In genomic region chr5:141715340-141715905, GRCh38 we compare ENCODE assay signal across 31 cellular contexts. TPM values are rescaled to one million over a fixed set of nuclear protein-coding genes. Genes with fewer than 3 reads are reported as not detected.
A peak's percentile ranks its signal among the peaks of the same experiment; 100 is the strongest.
DNase-seq lines count a peak whose midpoint lies in the region; ATAC-seq, FAIRE-seq and TF ChIP-seq lines count a peak whose summit lies in the region.
"Had no signal": no experiment of that assay in that cellular context is flagged by ENCODE, and none has a peak within 500 bp of the region (broad histone marks: within the 10 kb centered on the region; RNA-seq: fewer than 3 reads in every experiment).

No MANE protein-coding gene starts in this region.

- H3K36me3 Mint-ChIP-seq in astrocyte (ENCODE audit: low read depth, unreplicated experiment), result no peaks in the 10 kb centered on the region
- H3K36me3 Mint-ChIP-seq: activated naive CD8-positive, alpha-beta T cell treated with anti-CD3 and anti-CD28 coated beads, Interleukin-2, amount 10 ng/mL, durations not matched to agents 7 days and 5 days; CD8-positive, alpha-beta T cell; immature natural killer cell had no signal

- H3K36me3 ChIP-seq in astrocyte (ENCODE audit: insufficient read depth, low read length), result no peaks in the 10 kb centered on the region
- H3K36me3 ChIP-seq: ascending aorta, gastroesophageal sphincter, vagina had no signal

- peak overlapping the region; percentile 26 for H3K27ac Mint-ChIP-seq in astrocyte (ENCODE audit: unreplicated experiment)
- H3K27ac Mint-ChIP-seq: activated naive CD8-positive, alpha-beta T cell treated with anti-CD3 and anti-CD28 coated beads, Interleukin-2, amount 10 ng/mL, durations not matched to agents 7 days and 5 days; CD8-positive, alpha-beta T cell; immature natural killer cell had no signal

- DNase-seq in NCI-H2107 treated with DMSO at 0.1 percent for 48 hours (lab: John Stamatoyannopoulos, UW; ENCODE audit: unreplicated experiment) (peak; percentile 61), NCI-H2107 (lab: John Stamatoyannopoulos, UW) (no peak), NCI-H2227 (lab: John Stamatoyannopoulos, UW; ENCODE audit: unreplicated experiment) (peak; percentile 82), astrocyte (ENCODE audit: low read depth) (no peak), putamen (ENCODE audit: low spot score) (no peak), 8988T (no peak)
- DNase-seq: activated CD4-positive, alpha-beta T cell treated with anti-CD3 and anti-CD28 coated beads for 4 hours; activated effector memory CD4-positive, alpha-beta T cell treated with anti-CD3 and anti-CD28 coated beads, Interleukin-2, amount 50 U/mL, for 16 hours; activated naive CD8-positive, alpha-beta T cell treated with anti-CD3 and anti-CD28 coated beads, Interleukin-2, amount 10 ng/mL, durations not matched to agents 7 days and 5 days; AML-193; CD8-positive, alpha-beta T cell; cerebellar nuclear complex; hypothalamus; immature natural killer cell; KG1; NCI-H1694 treated with DMSO at 0.1 percent for 48 hours; NCI-H345; NCI-H82; nucleus accumbens; psoas muscle; Right ventricle myocardium superior; stimulated activated naive CD4-positive, alpha-beta T cell treated with Interleukin-2 at 50 U/mL for 16 hours; testis had no signal

- no peak overlapping the region for H3K4me3 ChIP-seq in astrocyte (ENCODE audit: insufficient read depth, low read depth, low read length)
- H3K4me3 ChIP-seq: A549, ascending aorta, gastroesophageal sphincter, psoas muscle, testis, vagina had no signal

- peaks cover 26% of the 10 kb centered on the region for H3K4me1 Mint-ChIP-seq in astrocyte (ENCODE audit: low read depth, unreplicated experiment)
- H3K4me1 Mint-ChIP-seq: immature natural killer cell had no signal

- H4K20me1 ChIP-seq in astrocyte (ENCODE audit: insufficient read depth, low read length), result no peaks in the 10 kb centered on the region

- peaks cover 25% of the 10 kb centered on the region for H3K27me3 ChIP-seq in astrocyte (ENCODE audit: insufficient read depth, low read length)
- H3K27me3 ChIP-seq: ascending aorta, testis, vagina had no signal

- H3K79me2 ChIP-seq in astrocyte (ENCODE audit: insufficient read depth, low read length), result no peaks in the 10 kb centered on the region

- peaks cover 32% of the 10 kb centered on the region for H3K27me3 Mint-ChIP-seq in astrocyte (ENCODE audit: low read depth, unreplicated experiment)

- H3K9me3 ChIP-seq in astrocyte (ENCODE audit: insufficient read depth, low read depth, low read length), result no peaks in the 10 kb centered on the region
- H3K9me3 ChIP-seq: A549, ascending aorta, gastroesophageal sphincter, psoas muscle, testis, vagina had no signal

- no peak for ATAC-seq in GM18870 (IDR thresholded peaks at IDR 0.05; ENCODE audit: unreplicated experiment)
- ATAC-seq: CD8-positive, alpha-beta T cell; gastroesophageal sphincter; left lobe of liver; psoas muscle had no signal

- no peak overlapping the region for H2AFZ ChIP-seq in astrocyte (ENCODE audit: low read depth, low read length)

- no peaks in the 10 kb centered on the region for H3K9me3 Mint-ChIP-seq in astrocyte (ENCODE audit: unreplicated experiment)
- H3K9me3 Mint-ChIP-seq: activated naive CD8-positive, alpha-beta T cell treated with anti-CD3 and anti-CD28 coated beads, Interleukin-2, amount 10 ng/mL, durations not matched to agents 7 days and 5 days; CD8-positive, alpha-beta T cell; immature natural killer cell had no signal

- no peak for FAIRE-seq in astrocyte (lab: Jason Lieb, UNC)
- FAIRE-seq: A549, endometrium had no signal

- H3K27ac ChIP-seq in astrocyte (ENCODE audit: low read depth, low read length) (no peak overlapping the region), temporal lobe (ENCODE audit: low read depth, low read length) (peak overlapping the region; percentile 24)
- H3K27ac ChIP-seq: A549, ascending aorta, gastroesophageal sphincter, psoas muscle, testis, vagina had no signal

- no peak overlapping the region for H3K4me2 ChIP-seq in astrocyte (ENCODE audit: low read length)

- peaks cover 5% of the 10 kb centered on the region for H3K4me1 ChIP-seq in astrocyte (ENCODE audit: insufficient read depth, low read length)
- H3K4me1 ChIP-seq: ascending aorta, gastroesophageal sphincter, psoas muscle, testis, vagina had no signal

- H3K4me3 Mint-ChIP-seq in astrocyte (ENCODE audit: unreplicated experiment), result no peak overlapping the region
- H3K4me3 Mint-ChIP-seq: activated naive CD8-positive, alpha-beta T cell treated with anti-CD3 and anti-CD28 coated beads, Interleukin-2, amount 10 ng/mL, durations not matched to agents 7 days and 5 days; CD8-positive, alpha-beta T cell; immature natural killer cell had no signal

- TF ChIP-seq CTCF in astrocyte (IDR thresholded peaks at IDR 0.05; ENCODE audit: insufficient read depth, low read depth, low read length), result no peak

- H3K9ac ChIP-seq in astrocyte (ENCODE audit: low read length), result no peak overlapping the region

RNA-seq across cellular contexts. Expression of gene ARAP3, which starts 33.4 kb away (rescaled TPM):
- total RNA-seq in astrocyte, result 14.9 and 17.4 TPM in 2 replicates
- total RNA-seq in temporal lobe, result 4.7 TPM

Comparison
In these comparisons a context has a peak if more than half of its experiments do, and no peak if none do; other contexts are left out.
1. DNase-seq: peak in NCI-H2107 treated with DMSO at 0.1 percent for 48 hours (single experiment) and NCI-H2227 (single experiment); none in NCI-H2107 (single experiment), astrocyte (single experiment), putamen (single experiment) and 8988T (single experiment).